34 cellular contexts compared by ENCODE assay signal in the genomic region with DNA sequence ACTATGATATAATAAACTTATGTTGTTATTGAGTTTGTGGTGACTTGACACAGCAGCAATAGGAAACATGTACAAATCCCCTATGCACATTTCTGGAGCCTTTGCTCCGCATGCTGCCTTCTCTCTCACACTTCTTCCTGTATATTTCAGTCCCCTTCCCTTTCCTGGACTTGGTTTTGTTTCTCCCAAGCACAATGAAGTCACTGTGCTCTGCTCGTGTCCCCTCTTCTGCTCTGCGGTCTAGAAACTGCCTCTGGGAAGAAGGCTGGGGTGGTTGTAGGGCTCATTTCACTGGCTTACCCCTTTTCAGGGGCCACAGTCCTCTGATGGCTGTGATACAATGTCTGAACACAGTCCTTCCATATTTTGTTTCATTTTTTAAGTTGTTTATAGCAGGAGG.
"Had no signal": no experiment of that assay in that cellular context is flagged by ENCODE, and none has a peak within 500 bp of the region (broad histone marks: within the 10 kb centered on the region; RNA-seq: fewer than 3 reads in every experiment).

No MANE protein-coding gene starts in this region.

- H3K27ac Mint-ChIP-seq: activated CD4-positive, alpha-beta memory T cell treated with anti-CD3 and anti-CD28 coated beads, Interleukin-2, amount 10 ng/mL, durations not matched to agents 7 days and 5 days; activated CD8-positive, alpha-beta memory T cell treated with anti-CD3 and anti-CD28 coated beads, Interleukin-2, amount 10 ng/mL, durations not matched to agents 7 days and 5 days; activated naive CD8-positive, alpha-beta T cell treated with anti-CD3 and anti-CD28 coated beads for 36 hours had no signal

- H2AFZ ChIP-seq: PC-9 had no signal

- H3K9me3 ChIP-seq: MG63 had no signal

- H3K4me2 ChIP-seq: PC-9 had no signal

- H3K4me1 Mint-ChIP-seq: activated CD4-positive, alpha-beta memory T cell treated with anti-CD3 and anti-CD28 coated beads, Interleukin-2, amount 10 ng/mL, durations not matched to agents 7 days and 5 days; activated CD8-positive, alpha-beta memory T cell treated with anti-CD3 and anti-CD28 coated beads, Interleukin-2, amount 10 ng/mL, durations not matched to agents 7 days and 5 days; activated naive CD8-positive, alpha-beta T cell treated with anti-CD3 and anti-CD28 coated beads for 36 hours had no signal

- H3K36me3 ChIP-seq: brain microvascular endothelial cell, MG63, WERI-Rb-1 had no signal

- H3K9me3 Mint-ChIP-seq: activated CD4-positive, alpha-beta memory T cell treated with anti-CD3 and anti-CD28 coated beads, Interleukin-2, amount 10 ng/mL, durations not matched to agents 7 days and 5 days; activated naive CD8-positive, alpha-beta T cell treated with anti-CD3 and anti-CD28 coated beads for 36 hours had no signal

- H3K27me3 Mint-ChIP-seq: activated CD8-positive, alpha-beta memory T cell treated with anti-CD3 and anti-CD28 coated beads, Interleukin-2, amount 10 ng/mL, durations not matched to agents 7 days and 5 days; activated naive CD8-positive, alpha-beta T cell treated with anti-CD3 and anti-CD28 coated beads for 36 hours had no signal

- DNase-seq: activated CD4-positive, alpha-beta memory T cell treated with anti-CD3 and anti-CD28 coated beads, Interleukin-2, amount 10 ng/mL, durations not matched to agents 7 days and 5 days; activated CD4-positive, alpha-beta T cell treated with anti-CD3 and anti-CD28 coated beads for 1 hour; activated CD4-positive, alpha-beta T cell treated with anti-CD3 and anti-CD28 coated beads for 48 hours; activated CD4-positive, CD25-positive, alpha-beta regulatory T cell; activated CD8-positive, alpha-beta memory T cell treated with anti-CD3 and anti-CD28 coated beads for 24 hours; activated CD8-positive, alpha-beta memory T cell treated with anti-CD3 and anti-CD28 coated beads, Interleukin-2, amount 10 ng/mL, durations not matched to agents 7 days and 5 days; activated CD8-positive, alpha-beta memory T cell treated with anti-CD3 and anti-CD28 coated beads, Interleukin-2, amount 50 U/mL, for 48 hours; activated effector memory CD4-positive, alpha-beta T cell treated with Interleukin-2 at 50 U/mL for 16 hours; activated naive CD4-positive, alpha-beta T cell treated with anti-CD3 and anti-CD28 coated beads, Interleukin-2, amount 50 U/mL, for 16 hours; activated naive CD8-positive, alpha-beta T cell treated with anti-CD3 and anti-CD28 coated beads for 36 hours; activated T-cell treated with anti-CD3 and anti-CD28 coated beads, Interleukin-2, amount 50 U/mL, for 48 hours; amniotic stem cell; aorta; brain microvascular endothelial cell; central memory CD4-positive, alpha-beta T cell; MG63; NCI-H1092; NCI-H1417; NCI-H146; NCI-H187; NCI-H2029 treated with DMSO at 0.1 percent for 48 hours; NCI-H2107; NCI-H2171; NCI-H510A; NCI-H526; NCI-H748 treated with DMSO at 0.1 percent for 48 hours; PC-9; SIG-M5; SW 1271; T-helper 1 cell; T-helper 2 cell; T-helper 9 cell; WERI-Rb-1 had no signal

- H3K36me3 Mint-ChIP-seq: activated CD8-positive, alpha-beta memory T cell treated with anti-CD3 and anti-CD28 coated beads, Interleukin-2, amount 10 ng/mL, durations not matched to agents 7 days and 5 days; activated naive CD8-positive, alpha-beta T cell treated with anti-CD3 and anti-CD28 coated beads for 36 hours had no signal

- H3K27ac ChIP-seq: brain microvascular endothelial cell, PC-9, RWPE1, WERI-Rb-1 had no signal

- H3K4me3 ChIP-seq: MG63, PC-9 had no signal

- H3K4me3 Mint-ChIP-seq: activated CD4-positive, alpha-beta memory T cell treated with anti-CD3 and anti-CD28 coated beads, Interleukin-2, amount 10 ng/mL, durations not matched to agents 7 days and 5 days; activated CD8-positive, alpha-beta memory T cell treated with anti-CD3 and anti-CD28 coated beads, Interleukin-2, amount 10 ng/mL, durations not matched to agents 7 days and 5 days; activated naive CD8-positive, alpha-beta T cell treated with anti-CD3 and anti-CD28 coated beads for 36 hours had no signal

- H3K27me3 ChIP-seq: brain microvascular endothelial cell, MG63 had no signal
